Comparison of ENCODE assay signal across 1 cellular context in the genomic region with DNA sequence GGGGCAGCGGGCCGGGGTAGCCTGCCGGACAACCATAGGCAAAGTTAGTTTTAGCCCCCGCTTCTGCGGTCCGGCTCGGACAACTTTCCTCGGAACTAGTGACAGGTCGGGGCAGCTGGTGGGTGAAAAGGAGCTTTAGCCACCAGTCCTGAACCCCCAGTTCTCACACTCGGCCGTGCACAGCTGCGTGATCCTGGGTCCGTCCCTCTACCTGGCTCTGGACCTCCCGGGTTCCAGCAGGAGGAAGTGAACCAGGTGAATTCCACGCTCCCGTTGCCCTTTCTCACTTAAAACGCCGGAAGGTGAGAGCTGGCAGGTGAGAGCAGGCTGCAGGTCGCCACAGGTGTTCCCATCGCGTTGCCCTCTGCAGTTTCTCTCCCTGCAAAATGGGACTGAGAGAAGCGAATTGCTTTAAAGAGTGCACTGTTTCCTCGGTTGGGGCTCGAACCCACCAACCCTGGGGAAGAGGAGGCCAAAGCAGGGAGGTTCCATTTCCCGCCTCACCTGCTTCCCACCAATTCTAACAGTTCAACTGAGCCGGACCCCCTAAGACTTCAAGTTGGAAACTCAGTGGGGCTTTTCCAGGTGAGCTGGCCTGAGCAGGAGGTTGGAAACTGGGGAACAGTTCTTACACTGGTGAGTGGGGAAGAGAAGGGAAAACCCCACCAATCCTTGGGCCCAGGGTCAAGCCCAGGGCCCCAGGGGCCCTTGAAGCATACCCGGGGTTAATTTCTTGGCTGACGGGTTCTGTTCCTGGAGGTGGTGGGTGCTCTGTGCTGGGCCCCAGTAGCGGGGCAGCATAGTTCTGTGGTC.
TF ChIP-seq lines count a peak whose summit lies in the region.

No MANE protein-coding gene starts in this region.

TF ChIP-seq in GM23338, 12 proteins besides CTCF, POLR2A, EP300 and RAD21 (continued from another document):
- TF ChIP-seq POLR2AphosphoS5 (IDR thresholded peaks at IDR 0.05; ENCODE audit: low read depth): no peak
- no peak for TF ChIP-seq ZNF114 (CRISPR knock-in tag; IDR thresholded peaks at IDR 0.05)
- TF ChIP-seq EZH2phosphoT487 (IDR thresholded peaks at IDR 0.05; ENCODE audit: unreplicated experiment): no peak
- TF ChIP-seq EZH2 (IDR thresholded peaks at IDR 0.05; ENCODE audit: low read depth, unreplicated experiment): no peak
- TF ChIP-seq ZNF331 (CRISPR knock-in tag; IDR thresholded peaks at IDR 0.05; ENCODE audit: low read depth): no peak
- no peak for TF ChIP-seq REST (IDR thresholded peaks at IDR 0.05; ENCODE audit: unreplicated experiment)
- TF ChIP-seq STAT1 (IDR thresholded peaks at IDR 0.05; ENCODE audit: unreplicated experiment): no peak
